6 cellular contexts compared by ENCODE assay signal in genomic region chr15:23048572-23049282, GRCh38. TPM values are rescaled to one million over a fixed set of nuclear protein-coding genes. Genes with fewer than 3 reads are reported as not detected.
DNase-seq lines count a peak whose midpoint lies in the region; TF ChIP-seq lines count a peak whose summit lies in the region.
"Not testable (repeated sequence)": the region's sequence is repeated elsewhere in the genome, so short reads cannot be mapped to it uniquely, and the experiment has no call there.

No MANE protein-coding gene starts in this region.

- H3K27me3 ChIP-seq in neuronal stem cell (ENCODE audit: control insufficient read depth in 3 of 3, insufficient read depth in 3 of 3, low read depth in 1 of 3, low read length in 3 of 3), result not testable (repeated sequence)

- not testable (repeated sequence) for H3K4me1 Mint-ChIP-seq in chondrocyte (ENCODE audit: low read depth); osteocyte (ENCODE audit: unreplicated experiment)

- not testable (repeated sequence) for H3K4me1 ChIP-seq in neuronal stem cell (ENCODE audit: control insufficient read depth in 2 of 2, insufficient read depth in 1 of 2, low read depth in 1 of 2, low read length in 2 of 2)

- no CpG with 5 or more reads among the region's 9 CpGs for WGBS in neuronal stem cell (ENCODE audit: extremely low coverage in 2 of 2, insufficient read length in 2 of 2, insufficient replicate concordance in 1 of 2), 2 donors

- not testable (repeated sequence) for H3K4ac ChIP-seq in neuronal stem cell (ENCODE audit: low read length)

- DNase-seq in activated CD8-positive, alpha-beta memory T cell treated with anti-CD3 and anti-CD28 coated beads for 24 hours, result peak; percentile 35
- DNase-seq in activated effector memory CD4-positive, alpha-beta T cell treated with anti-CD3 and anti-CD28 coated beads, Interleukin-2, amount 50 U/mL, for 16 hours, result peak; percentile 60
- peak; percentile 21 for DNase-seq in chondrocyte (ENCODE audit: low spot score)
- DNase-seq in neuronal stem cell (ENCODE audit: low spot score), result not testable (repeated sequence)
- peak; percentile 57 for DNase-seq in osteocyte (ENCODE audit: extremely low spot score, unreplicated experiment)
- DNase-seq in posterior vena cava (ENCODE audit: low spot score), result peak; percentile 83

- not testable (repeated sequence) for H3K4me2 ChIP-seq in neuronal stem cell (ENCODE audit: insufficient read depth, low read length, poor library complexity, severe bottlenecking)

- H3K27me3 Mint-ChIP-seq in chondrocyte (ENCODE audit: low read depth); osteocyte (ENCODE audit: unreplicated experiment): not testable (repeated sequence)

- H2AFZ ChIP-seq in neuronal stem cell (ENCODE audit: low read length), result not testable (repeated sequence)

- H2BK15ac ChIP-seq in neuronal stem cell (ENCODE audit: low read length), result not testable (repeated sequence)

- H3K36me3 ChIP-seq in neuronal stem cell (replicated peaks in 1 of 2; ENCODE audit: control insufficient read depth in 2 of 2, insufficient read depth in 2 of 2, low read length in 2 of 2), result not testable (repeated sequence)

- H3K36me3 Mint-ChIP-seq in chondrocyte (ENCODE audit: low read depth); osteocyte (ENCODE audit: unreplicated experiment): not testable (repeated sequence)

- H3K4me3 Mint-ChIP-seq in chondrocyte (ENCODE audit: unreplicated experiment); osteocyte (ENCODE audit: unreplicated experiment): not testable (repeated sequence)

- not testable (repeated sequence) for H2BK5ac ChIP-seq in neuronal stem cell (ENCODE audit: low read length)

- not testable (repeated sequence) for H2BK12ac ChIP-seq in neuronal stem cell (ENCODE audit: low read length)

- peak overlapping the region in 1 of 2 donors; percentile 54 for H3K4me3 ChIP-seq in neuronal stem cell (ENCODE audit: low read length in 2 of 2)

- H3K79me1 ChIP-seq in neuronal stem cell (ENCODE audit: low read depth, low read length), result not testable (repeated sequence)

- not testable (repeated sequence) for H3K27ac ChIP-seq in neuronal stem cell (replicated peaks; ENCODE audit: low read length)

- not testable (repeated sequence) for H3K9ac ChIP-seq in neuronal stem cell (ENCODE audit: low read depth, low read length, poor library complexity)

- H3K9me3 Mint-ChIP-seq in chondrocyte (ENCODE audit: low read depth); osteocyte (ENCODE audit: unreplicated experiment): not testable (repeated sequence)

- peak overlapping the region; percentile 48 for H3K18ac ChIP-seq in neuronal stem cell (ENCODE audit: low read length)

- H3K9me3 ChIP-seq in neuronal stem cell (replicated peaks in 1 of 2; ENCODE audit: control insufficient read depth in 2 of 2, insufficient read depth in 1 of 2, low read depth in 1 of 2, low read length in 2 of 2), result not testable (repeated sequence)

- not testable (repeated sequence) for H2AK5ac ChIP-seq in neuronal stem cell (ENCODE audit: low read depth, low read length)

- H3K23ac ChIP-seq in neuronal stem cell (ENCODE audit: low read depth, low read length, poor library complexity), result not testable (repeated sequence)

- H2BK120ac ChIP-seq in neuronal stem cell (ENCODE audit: low read depth, low read length), result not testable (repeated sequence)

- intact Hi-C loops in posterior vena cava (cut with DNase I), result not testable (repeated sequence)

- H4K8ac ChIP-seq in neuronal stem cell (ENCODE audit: low read depth, low read length), result not testable (repeated sequence)

- H3K14ac ChIP-seq in neuronal stem cell (ENCODE audit: low read length), result not testable (repeated sequence)

- not testable (repeated sequence) for H4K91ac ChIP-seq in neuronal stem cell (ENCODE audit: low read depth, low read length, poor library complexity)

- H3K27ac Mint-ChIP-seq in chondrocyte (ENCODE audit: unreplicated experiment); osteocyte (ENCODE audit: unreplicated experiment): not testable (repeated sequence)

- not testable (repeated sequence) for TF ChIP-seq CTCF in chondrocyte (IDR thresholded peaks at IDR 0.05); osteocyte (IDR thresholded peaks at IDR 0.05)

RNA-seq across cellular contexts. Expression of gene TUBGCP5, which starts 9.4 kb away (rescaled TPM):
- total RNA-seq in chondrocyte (14.4 to 22.8 TPM (median 14.6 TPM) in 3 replicates), osteocyte (19.1 and 21.4 TPM in 2 replicates), posterior vena cava (10 to 100 TPM; 13.6 to 16.6 TPM)
- 12.2 TPM for polyA plus RNA-seq in neuronal stem cell (2013, experiment 1 of 2)
- polyA plus RNA-seq in neuronal stem cell (2013, experiment 2 of 2), result 14.5 TPM
